11 cellular contexts compared by ENCODE assay signal in the genomic region with DNA sequence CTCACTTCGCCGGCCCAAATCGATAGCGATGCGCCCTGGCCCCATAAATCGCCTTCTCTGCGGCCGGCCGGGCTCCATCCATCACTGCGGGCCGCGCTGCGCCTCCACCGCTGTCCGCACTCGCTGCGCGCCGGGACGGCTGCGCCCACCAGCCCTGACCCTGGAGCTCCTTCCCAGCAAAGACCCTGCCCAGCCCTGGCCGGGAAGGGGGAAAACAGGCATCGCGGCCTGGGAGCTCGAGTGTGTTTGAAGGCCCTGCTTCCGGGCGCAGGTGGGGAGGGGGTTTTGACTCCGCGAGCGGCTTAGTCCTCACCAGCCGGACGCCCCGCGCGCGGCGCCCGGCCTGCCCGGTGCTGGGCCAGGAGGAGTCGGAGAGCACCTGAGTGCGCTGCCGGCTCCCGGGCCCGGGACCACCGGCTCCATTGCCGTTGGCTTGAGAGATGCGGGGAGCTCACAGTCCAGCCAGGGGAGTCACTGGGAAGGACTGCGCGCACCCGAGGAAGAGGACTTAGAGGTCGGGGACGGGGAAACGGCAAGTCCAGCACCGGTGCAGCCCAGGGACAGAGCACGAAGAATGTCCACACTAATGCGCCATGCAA. TPM values are rescaled to one million over a fixed set of nuclear protein-coding genes. Genes with fewer than 3 reads are reported as not detected.
A peak's percentile ranks its signal among the peaks of the same experiment; 100 is the strongest.
DNase-seq lines count a peak whose midpoint lies in the region; ATAC-seq, FAIRE-seq and TF ChIP-seq lines count a peak whose summit lies in the region.
"Had no signal": no experiment of that assay in that cellular context is flagged by ENCODE, and none has a peak within 500 bp of the region (broad histone marks: within the 10 kb centered on the region; RNA-seq: fewer than 3 reads in every experiment).

No MANE protein-coding gene starts in this region.

- H3K4me3 Mint-ChIP-seq in naive thymus-derived CD8-positive, alpha-beta T cell: peak overlapping the region; percentile 56 to 84 (median 71)

- no peak overlapping the region for H3K27ac Mint-ChIP-seq in naive thymus-derived CD8-positive, alpha-beta T cell
- H3K27ac Mint-ChIP-seq: activated T-helper 2 cell treated with anti-CD3 and anti-CD28 coated beads, Interferon-gamma antibody, Interleukin-2, Interleukin-4, amounts not matched to agents 10 μg/mL and 5 μg/mL and 100 μg/mL, durations not matched to agents 14 hours and 24 hours and 36 hours had no signal

- no peak for TF ChIP-seq RAD21 in Ishikawa (IDR thresholded peaks at IDR 0.05; ENCODE audit: low read depth)

- H3K79me2 ChIP-seq in endothelial cell of umbilical vein (ENCODE audit: control insufficient read depth, insufficient read depth, low read length): no peaks in the 10 kb centered on the region

- no peaks in the 10 kb centered on the region for H3K9me1 ChIP-seq in endothelial cell of umbilical vein (replicated peaks; ENCODE audit: control insufficient read depth, extremely low read depth, insufficient read depth, low read length)

- no peak for TF ChIP-seq CTCF in endothelial cell of umbilical vein (IDR thresholded peaks at IDR 0.05; ENCODE audit: extremely low read depth in 1 of 2, insufficient read depth in 1 of 2, low read depth in 1 of 2, low read length in 2 of 2)

- POLR2A ChIA-PET in endothelial cell of umbilical vein (lab: Charles Lee): no interaction called here
- POLR2A ChIA-PET in naive thymus-derived CD8-positive, alpha-beta T cell (lab: Charles Lee): interaction anchor here (0.6 to 0.9 kb wide), 3 partner anchors 9 to 645 kb away, joined by 3 to 4 read pairs (median 3); no protein-coding TSS in a partner anchor

- dilution Hi-C loops in endothelial cell of umbilical vein (cut with MboI; ENCODE audit: extremely low pct_ligation_motif_present, low sequenced_read_pairs): no loop called here

- no peaks in the 10 kb centered on the region for H3K9me3 ChIP-seq in endothelial cell of umbilical vein (replicated peaks; ENCODE audit: control insufficient read depth, insufficient read depth, low read length)
- H3K9me3 ChIP-seq: gastroesophageal sphincter had no signal

- H4K20me1 ChIP-seq in endothelial cell of umbilical vein (replicated peaks; ENCODE audit: control insufficient read depth, extremely low read depth, insufficient read depth, low read length): no peaks in the 10 kb centered on the region

- no peaks in the 10 kb centered on the region for H3K36me3 ChIP-seq in endothelial cell of umbilical vein (ENCODE audit: control insufficient read depth in 2 of 2, extremely low read depth in 1 of 2, insufficient read depth in 2 of 2, low read length in 2 of 2)
- H3K36me3 ChIP-seq: gastroesophageal sphincter had no signal

- intact Hi-C loops in endothelial cell of umbilical vein (cut with micrococcal nuclease): no loop called here

- no peak overlapping the region for H3K27ac ChIP-seq in endothelial cell of umbilical vein (ENCODE audit: insufficient read depth, low read depth, low read length)
- H3K27ac ChIP-seq in caudate nucleus (ENCODE audit: low read depth, low read length): no peak overlapping the region
- H3K27ac ChIP-seq: gastroesophageal sphincter had no signal

- DNase-seq in Caki2 (ENCODE audit: low read depth): peak; percentile 65
- DNase-seq in endothelial cell of umbilical vein (ENCODE audit: low read depth, low spot score): no peak
- DNase-seq in naive thymus-derived CD8-positive, alpha-beta T cell: no peak
- no peak for DNase-seq in AG08395 (ENCODE audit: low spot score)
- no peak for DNase-seq in caudate nucleus (lab: John Stamatoyannopoulos, UW)
- DNase-seq in epidermal melanocyte (ENCODE audit: insufficient read length, low spot score): no peak

- H3K9me3 Mint-ChIP-seq in naive thymus-derived CD8-positive, alpha-beta T cell: no peaks in the 10 kb centered on the region
- H3K9me3 Mint-ChIP-seq: activated T-helper 2 cell treated with anti-CD3 and anti-CD28 coated beads, Interferon-gamma antibody, Interleukin-2, Interleukin-4, amounts not matched to agents 10 μg/mL and 5 μg/mL and 100 μg/mL, durations not matched to agents 14 hours and 24 hours and 36 hours had no signal

- CTCF ChIA-PET in endothelial cell of umbilical vein (lab: Charles Lee): interaction anchor here (1.1 to 1.6 kb wide), 3 partner anchors 79 to 139 kb away, joined by 3 to 6 read pairs (median 3); no protein-coding TSS in a partner anchor

- no peak overlapping the region for H2AFZ ChIP-seq in endothelial cell of umbilical vein (ENCODE audit: low read depth, low read length)

- peaks cover 23 to 61% (median 43%) of the 10 kb centered on the region in 5 donors for H3K27me3 Mint-ChIP-seq in naive thymus-derived CD8-positive, alpha-beta T cell

- H3K4me1 ChIP-seq in endothelial cell of umbilical vein (ENCODE audit: control insufficient read depth, extremely low read depth, insufficient read depth, low read length): no peaks in the 10 kb centered on the region

- no peak for FAIRE-seq in endothelial cell of umbilical vein (lab: Jason Lieb, UNC)

- H3K36me3 Mint-ChIP-seq in naive thymus-derived CD8-positive, alpha-beta T cell: peaks cover 0 to 4% (median 0%) of the 10 kb centered on the region in 3 donors

- in situ Hi-C loops in Caki2 (cut with HindIII; ENCODE audit: low pct_unique_long_range_greater_than_20kb, low sequenced_read_pairs): no loop called here

- TF ChIP-seq EP300 in Ishikawa (IDR thresholded peaks at IDR 0.05; ENCODE audit: borderline replicate concordance): no peak

- no TSS peak for BruUV-seq in endothelial cell of umbilical vein (replicated peaks; lab: Mats Ljungman, UMichigan)

- peak in 1 of 2 donors; percentile 31 for ATAC-seq in naive thymus-derived CD8-positive, alpha-beta T cell
- no peak for ATAC-seq in GM21423 (IDR thresholded peaks at IDR 0.05; ENCODE audit: unreplicated experiment)
- ATAC-seq: gastroesophageal sphincter had no signal

- no peak overlapping the region for H3K9ac ChIP-seq in endothelial cell of umbilical vein (replicated peaks; ENCODE audit: extremely low read depth, insufficient read depth, low read length)

- peaks cover 11 to 30% (median 30%) of the 10 kb centered on the region in 4 donors for H3K4me1 Mint-ChIP-seq in naive thymus-derived CD8-positive, alpha-beta T cell

- no peak overlapping the region for H3K4me2 ChIP-seq in endothelial cell of umbilical vein (ENCODE audit: insufficient read depth, low read length)

- no peak overlapping the region for H3K4me3 ChIP-seq in endothelial cell of umbilical vein (replicated peaks in 1 of 3; ENCODE audit: insufficient read depth in 1 of 3, low read depth in 1 of 3, low read length in 3 of 3)

- H3K27me3 ChIP-seq in endothelial cell of umbilical vein (ENCODE audit: control insufficient read depth in 2 of 2, insufficient read depth in 2 of 2, low read length in 2 of 2): peaks cover 59 to 77% of the 10 kb centered on the region in 2 experiments

- no peak for TF ChIP-seq POLR2A in endothelial cell of umbilical vein (IDR thresholded peaks at IDR 0.05; ENCODE audit: low read depth, low read length)

TF ChIP-seq in Ishikawa, 13 proteins besides CTCF, POLR2A, EP300 and RAD21:
- TF ChIP-seq YY1 (IDR thresholded peaks at IDR 0.05; ENCODE audit: low read depth) (no peak), TAF1 (IDR thresholded peaks at IDR 0.05; ENCODE audit: low read depth) (no peak; the same call in 1 of the 2 replicates), NFIC (IDR thresholded peaks at IDR 0.05) (no peak)
- TF ChIP-seq, protein P1, sequence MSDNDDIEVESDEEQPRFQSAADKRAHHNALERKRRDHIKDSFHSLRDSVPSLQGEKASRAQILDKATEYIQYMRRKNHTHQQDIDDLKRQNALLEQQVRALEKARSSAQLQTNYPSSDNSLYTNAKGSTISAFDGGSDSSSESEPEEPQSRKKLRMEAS (IDR thresholded peaks at IDR 0.05): peak; percentile 22; the same call in 1 of the 2 replicates
- TF ChIP-seq, protein P2, sequence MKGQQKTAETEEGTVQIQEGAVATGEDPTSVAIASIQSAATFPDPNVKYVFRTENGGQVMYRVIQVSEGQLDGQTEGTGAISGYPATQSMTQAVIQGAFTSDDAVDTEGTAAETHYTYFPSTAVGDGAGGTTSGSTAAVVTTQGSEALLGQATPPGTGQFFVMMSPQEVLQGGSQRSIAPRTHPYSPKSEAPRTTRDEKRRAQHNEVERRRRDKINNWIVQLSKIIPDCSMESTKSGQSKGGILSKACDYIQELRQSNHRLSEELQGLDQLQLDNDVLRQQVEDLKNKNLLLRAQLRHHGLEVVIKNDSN (IDR thresholded peaks at IDR 0.05): no peak
TF ChIP-seq in Ishikawa: peak in this region for 1.

TF ChIP-seq in endothelial cell of umbilical vein, 7 proteins besides CTCF, POLR2A, EP300 and RAD21:
- TF ChIP-seq, protein P1 (IDR thresholded peaks at IDR 0.05; ENCODE audit: insufficient read depth, insufficient read length): no peak
- no peak for TF ChIP-seq FOS (IDR thresholded peaks at IDR 0.05; ENCODE audit: borderline replicate concordance, insufficient read depth, low read length)
- TF ChIP-seq EZH2 (IDR thresholded peaks at IDR 0.05; ENCODE audit: borderline replicate concordance, low read depth, low read length, severe bottlenecking): peak; percentile 83

RNA-seq across cellular contexts. Expression of a gene that starts 1.1 kb away (rescaled TPM):
- total RNA-seq in Caki2 (2014; rRNA removed; shearing (Covaris generic); ENCODE audit: low replicate concordance): 50.7 and 89.7 TPM in 2 replicates
- total RNA-seq in endothelial cell of umbilical vein: 0.22 and 0.28 TPM in 2 replicates
- polyA plus RNA-seq in endothelial cell of umbilical vein: 0.62 and 1.4 TPM in 2 replicates
- polyA plus RNA-seq in endothelial cell of umbilical vein (2011; cell fraction: cytosol; rRNA removed): 0.52 and 0.83 TPM in 2 replicates
- 0.53 and 0.67 TPM in 2 replicates for polyA plus RNA-seq in endothelial cell of umbilical vein (2011; cell fraction: nucleus; rRNA removed)
- polyA plus RNA-seq in endothelial cell of umbilical vein (2012): 2.0 and 3.5 TPM in 2 replicates
- polyA minus RNA-seq in endothelial cell of umbilical vein: 0.34 and 1.5 TPM in 2 replicates
- polyA minus RNA-seq in endothelial cell of umbilical vein (2011; cell fraction: cytosol; rRNA and poly(A)+ RNA removed): not detected
- 0.34 and 0.82 TPM in 2 replicates for polyA minus RNA-seq in endothelial cell of umbilical vein (2011; cell fraction: nucleus; rRNA and poly(A)+ RNA removed)
- total RNA-seq in naive thymus-derived CD8-positive, alpha-beta T cell: 1 to 10 TPM in 1 of 2 experiments, under 1 TPM in 1; 0.82 to 1.6 TPM
- under 1 TPM; 0.52 to 0.73 (median 0.68) TPM for polyA plus RNA-seq in naive thymus-derived CD8-positive, alpha-beta T cell
- total RNA-seq: skeletal muscle tissue had no signal

Comparison
In these comparisons a context has a peak if more than half of its experiments do, and no peak if none do; other contexts are left out.
1. RNA of a gene that starts 1.1 kb away (total RNA-seq): 50.7 to 89.7 TPM in Caki2; 0.82 to 1.6 TPM in naive thymus-derived CD8-positive, alpha-beta T cell and 0.22 to 0.28 TPM in endothelial cell of umbilical vein; every median in the first group is over 10 times any median in the second.